Comparison of ENCODE assay signal across 8 cellular contexts in genomic region chr4:59086410-59086809, GRCh38.
"Had no signal": no experiment of that assay in that cellular context is flagged by ENCODE, and none has a peak within 500 bp of the region (broad histone marks: within the 10 kb centered on the region; RNA-seq: fewer than 3 reads in every experiment).

No MANE protein-coding gene starts in this region.

- H3K9ac ChIP-seq: KMS-11 had no signal

- H3K36me3 Mint-ChIP-seq: IgD-negative memory B cell had no signal

- H3K27ac Mint-ChIP-seq: IgD-negative memory B cell had no signal

- ATAC-seq: HepG2, K562 had no signal

- H3K4me3 Mint-ChIP-seq: IgD-negative memory B cell had no signal

- H3K4me2 ChIP-seq: KMS-11 had no signal

- H3K27me3 Mint-ChIP-seq: IgD-negative memory B cell had no signal

- H3K27ac ChIP-seq: HL-60, KMS-11 had no signal

- DNase-seq: IMR-90, KBM-7, KG1 had no signal

- H3K4me3 ChIP-seq: K562 had no signal

- H3K4me1 Mint-ChIP-seq: IgD-negative memory B cell had no signal
